8 cellular contexts compared by ENCODE assay signal in genomic region chr5:61328791-61329617, GRCh38. TPM values are rescaled to one million over a fixed set of nuclear protein-coding genes. Genes with fewer than 3 reads are reported as not detected.
A peak's percentile ranks its signal among the peaks of the same experiment; 100 is the strongest.
DNase-seq lines count a peak whose midpoint lies in the region; ATAC-seq and TF ChIP-seq lines count a peak whose summit lies in the region.

No MANE protein-coding gene starts in this region.

- peaks cover 8% of the 10 kb centered on the region for H4K20me1 ChIP-seq in SK-N-SH (ENCODE audit: insufficient read depth)

- H2AFZ ChIP-seq in SK-N-SH (ENCODE audit: low read depth): no peak overlapping the region

- ATAC-seq in SK-N-SH treated with all-trans-retinoic acid at 6 μM for 48 hours (no peak), T-cell (replicated peaks in 1 of 4) (no peak), gastroesophageal sphincter (no peak), HG03439 (IDR thresholded peaks at IDR 0.05; ENCODE audit: unreplicated experiment) (no peak)
- no peak for ATAC-seq in activated CD8-positive, alpha-beta T cell treated with anti-CD3 and anti-CD28 coated beads, Interleukin-2, amount 10 ng/mL, durations not matched to agents 7 days and 5 days

- TF ChIP-seq EP300 in SK-N-SH (IDR thresholded peaks at IDR 0.05; ENCODE audit: borderline replicate concordance in 1 of 2, low read depth in 1 of 2, low read length in 1 of 2): no peak
- no peak for TF ChIP-seq EP300 in gastroesophageal sphincter (IDR thresholded peaks at IDR 0.05)

- H3F3A ChIP-seq in SK-N-SH (replicated peaks; ENCODE audit: insufficient read depth): peaks cover 12% of the 10 kb centered on the region

- H3K27me3 Mint-ChIP-seq in T-cell: peaks cover 6 to 27% of the 10 kb centered on the region in 2 donors
- peaks cover 33% of the 10 kb centered on the region for H3K27me3 Mint-ChIP-seq in activated CD8-positive, alpha-beta T cell treated with anti-CD3 and anti-CD28 coated beads, Interleukin-2, amount 10 ng/mL, durations not matched to agents 7 days and 5 days (ENCODE audit: low read depth)

- H3K9me3 ChIP-seq in SK-N-SH (no peaks in the 10 kb centered on the region), gastroesophageal sphincter (no peaks in the 10 kb centered on the region), skeletal muscle satellite cell (replicated peaks; ENCODE audit: low read length) (no peaks in the 10 kb centered on the region)

- H3K4me2 ChIP-seq in SK-N-SH (peak overlapping the region; percentile 99), skeletal muscle satellite cell (ENCODE audit: low read length) (peak overlapping the region; percentile 94)

- no peak for TF ChIP-seq RAD21 in SK-N-SH (IDR thresholded peaks at IDR 0.05; ENCODE audit: low read length)

- peaks cover 16 to 35% (median 33%) of the 10 kb centered on the region in 3 donors for H3K4me1 Mint-ChIP-seq in T-cell
- H3K4me1 Mint-ChIP-seq in activated CD8-positive, alpha-beta T cell treated with anti-CD3 and anti-CD28 coated beads, Interleukin-2, amount 10 ng/mL, durations not matched to agents 7 days and 5 days (ENCODE audit: low read depth): peaks cover 35% of the 10 kb centered on the region

- CTCF ChIA-PET in SK-N-SH (lab: Yijun Ruan, JAX): interaction anchor here (1.2 to 3.3 kb wide), 5 partner anchors 10 to 369 kb away, joined by 3 to 22 read pairs (median 4); no protein-coding TSS in a partner anchor
- CTCF ChIA-PET in T-cell (lab: Charles Lee): interaction anchor here in 1 of 2 donors (1.0 kb wide), 1 partner anchor 15 kb away, joined by 7 read pairs; no protein-coding TSS in a partner anchor
- CTCF ChIA-PET in activated CD8-positive, alpha-beta T cell treated with anti-CD3 and anti-CD28 coated beads, Interleukin-2, amount 10 ng/mL, durations not matched to agents 7 days and 5 days (lab: Charles Lee): no interaction called here

- TF ChIP-seq CTCF in SK-N-SH (IDR thresholded peaks at IDR 0.05): no peak
- no peak for TF ChIP-seq CTCF in gastroesophageal sphincter (IDR thresholded peaks at IDR 0.05)

- TF ChIP-seq POLR2A in gastroesophageal sphincter (IDR thresholded peaks at IDR 0.05): no peak

- no peaks in the 10 kb centered on the region for H3K36me3 ChIP-seq in SK-N-SH (replicated peaks in 1 of 2; ENCODE audit: control insufficient read depth in 1 of 2, insufficient read depth in 2 of 2, low read length in 1 of 2)
- H3K36me3 ChIP-seq in gastroesophageal sphincter: no peaks in the 10 kb centered on the region
- H3K36me3 ChIP-seq in skeletal muscle satellite cell (ENCODE audit: insufficient read depth, low read length): no peaks in the 10 kb centered on the region

- peaks cover 10 to 17% of the 10 kb centered on the region in 2 experiments; a peak in 3 of 4 replicates for H3K4me1 ChIP-seq in SK-N-SH (ENCODE audit: control insufficient read depth in 1 of 2, insufficient read depth in 2 of 2, low read depth in 1 of 2, low read length in 1 of 2)
- peaks cover 0 to 25% (median 8%) of the 10 kb centered on the region in 3 donors for H3K4me1 ChIP-seq in gastroesophageal sphincter
- peaks cover 40% of the 10 kb centered on the region for H3K4me1 ChIP-seq in skeletal muscle satellite cell (ENCODE audit: control insufficient read depth, insufficient read depth, low read length)

- H3K36me3 Mint-ChIP-seq in T-cell: no peaks in the 10 kb centered on the region
- H3K36me3 Mint-ChIP-seq in activated CD8-positive, alpha-beta T cell treated with anti-CD3 and anti-CD28 coated beads, Interleukin-2, amount 10 ng/mL, durations not matched to agents 7 days and 5 days (ENCODE audit: low read depth): peaks cover 2% of the 10 kb centered on the region

- peak overlapping the region in 1 of 2 donors; percentile 37 for H3K27ac Mint-ChIP-seq in T-cell
- H3K27ac Mint-ChIP-seq in activated CD8-positive, alpha-beta T cell treated with anti-CD3 and anti-CD28 coated beads, Interleukin-2, amount 10 ng/mL, durations not matched to agents 7 days and 5 days: no peak overlapping the region

- H3K9me3 Mint-ChIP-seq in T-cell: no peaks in the 10 kb centered on the region
- no peaks in the 10 kb centered on the region for H3K9me3 Mint-ChIP-seq in activated CD8-positive, alpha-beta T cell treated with anti-CD3 and anti-CD28 coated beads, Interleukin-2, amount 10 ng/mL, durations not matched to agents 7 days and 5 days (ENCODE audit: insufficient read depth)

- H3K27ac ChIP-seq in SK-N-SH (ENCODE audit: low read depth in 2 of 2, low read length in 1 of 2) (peak overlapping the region in 1 of 2 experiments; percentile 93; a peak in 2 of 4 replicates), gastroesophageal sphincter (peak overlapping the region; percentile 82 to 99 (median 98))

- peak overlapping the region; percentile 45 to 95 (median 81) for H3K4me3 Mint-ChIP-seq in T-cell
- H3K4me3 Mint-ChIP-seq in activated CD8-positive, alpha-beta T cell treated with anti-CD3 and anti-CD28 coated beads, Interleukin-2, amount 10 ng/mL, durations not matched to agents 7 days and 5 days: no peak overlapping the region

- H3K9ac ChIP-seq in SK-N-SH: no peak overlapping the region
- peak overlapping the region; percentile 95 for H3K9ac ChIP-seq in skeletal muscle satellite cell (ENCODE audit: low read depth, low read length)

- H3K4me3 ChIP-seq in SK-N-SH (ENCODE audit: low read depth in 2 of 2, low read length in 1 of 2) (peak overlapping the region in 1 of 2 experiments; percentile 93; a peak in 2 of 4 replicates), gastroesophageal sphincter (no peak overlapping the region), skeletal muscle satellite cell (ENCODE audit: low read length) (peak overlapping the region; percentile 87)

- H3K27me3 ChIP-seq in SK-N-SH (ENCODE audit: insufficient read depth): no peaks in the 10 kb centered on the region
- H3K27me3 ChIP-seq in gastroesophageal sphincter: no peaks in the 10 kb centered on the region
- no peaks in the 10 kb centered on the region for H3K27me3 ChIP-seq in skeletal muscle satellite cell (ENCODE audit: control insufficient read depth, insufficient read depth, low read length)

- peaks cover 12% of the 10 kb centered on the region for H3K79me2 ChIP-seq in SK-N-SH (ENCODE audit: insufficient read depth)

- POLR2A ChIA-PET in SK-N-SH (lab: Yijun Ruan, JAX) (no interaction called here), T-cell (lab: Charles Lee) (interaction anchor here in 1 of 2 donors (0.6 kb wide), 1 partner anchor 166 kb away, joined by 4 read pairs; no protein-coding TSS in a partner anchor)
- POLR2A ChIA-PET in activated CD8-positive, alpha-beta T cell treated with anti-CD3 and anti-CD28 coated beads, Interleukin-2, amount 10 ng/mL, durations not matched to agents 7 days and 5 days (lab: Charles Lee): no interaction called here

- WGBS in SK-N-SH (ENCODE audit: low lambda C conversion rate): 91% methylated on average over 8 of the region's 8 CpGs
- 54 to 56% methylated on average over 7 to 8 of the region's 8 CpGs for WGBS in gastroesophageal sphincter (ENCODE audit: low coverage in 1 of 2), 2 donors

- H3K9me2 ChIP-seq in SK-N-SH: no peaks in the 10 kb centered on the region

- DNase-seq in SK-N-SH (no peak), T-cell (no peak), COLO668 (lab: John Stamatoyannopoulos, UW; ENCODE audit: unreplicated experiment) (no peak)
- DNase-seq in activated CD8-positive, alpha-beta T cell treated with anti-CD3 and anti-CD28 coated beads, Interleukin-2, amount 10 ng/mL, durations not matched to agents 7 days and 5 days: no peak

TF ChIP-seq in SK-N-SH, 30 proteins besides CTCF, POLR2A, EP300 and RAD21 (continues in another document):
- TF ChIP-seq PBX3 (IDR thresholded peaks at IDR 0.05) (no peak), SIN3A (IDR thresholded peaks at IDR 0.05; ENCODE audit: borderline replicate concordance, low read depth, low read length) (no peak), TAF1 (IDR thresholded peaks at IDR 0.05; ENCODE audit: borderline replicate concordance, low read depth, low read length) (no peak), GABPA (IDR thresholded peaks at IDR 0.05; ENCODE audit: low read depth) (no peak), JUND (IDR thresholded peaks at IDR 0.05) (no peak), POLR2AphosphoS5 (IDR thresholded peaks at IDR 0.05; ENCODE audit: low read depth, low read length) (no peak), YY1 (IDR thresholded peaks at IDR 0.05; ENCODE audit: low read depth) (no peak)

TF ChIP-seq in SK-N-SH treated with all-trans-retinoic acid at 6 μM for 48 hours, 23 proteins besides CTCF, POLR2A, EP300 and RAD21 (continues in another document):
- TF ChIP-seq TOX (CRISPR knock-in tag; IDR thresholded peaks at IDR 0.05; ENCODE audit: borderline replicate concordance) (no peak), BACH2 (CRISPR knock-in tag; IDR thresholded peaks at IDR 0.05; ENCODE audit: borderline replicate concordance) (no peak), POU6F1 (CRISPR knock-in tag; IDR thresholded peaks at IDR 0.05; ENCODE audit: borderline replicate concordance, low read depth) (no peak), OSR1 (CRISPR knock-in tag; IDR thresholded peaks at IDR 0.05) (no peak), GLIS3 (CRISPR knock-in tag; IDR thresholded peaks at IDR 0.05) (no peak), PPARA (CRISPR knock-in tag; IDR thresholded peaks at IDR 0.05; ENCODE audit: borderline replicate concordance) (no peak)

RNA-seq across cellular contexts. Expression of gene ZSWIM6, which starts 3.1 kb away (rescaled TPM):
- 7.4 and 9.8 TPM in 2 replicates for polyA plus RNA-seq in SK-N-SH (2012; rRNA removed)
- polyA plus RNA-seq in SK-N-SH (2012; cell fraction: cytosol; rRNA removed): 5.8 and 6.4 TPM in 2 replicates
- 13.4 and 24.6 TPM in 2 replicates for polyA plus RNA-seq in SK-N-SH (2012; cell fraction: nucleus; rRNA removed)
- total RNA-seq in T-cell: 10 to 100 TPM in 3 of 5 donors, 1 to 10 TPM in 2; 8.3 to 11.3 (median 10.1) TPM
- 10 to 100 TPM in 3 of 4 donors, 1 to 10 TPM in 1; 8.9 to 20.9 (median 12.3) TPM for total RNA-seq in gastroesophageal sphincter
- total RNA-seq in skeletal muscle satellite cell (2012; rRNA removed): 7.9 and 10.0 TPM in 2 replicates
- total RNA-seq in activated CD8-positive, alpha-beta T cell treated with anti-CD3 and anti-CD28 coated beads, Interleukin-2, amount 10 ng/mL, durations not matched to agents 7 days and 5 days: 1 to 10 TPM; 2.5 to 2.6 TPM
